Comparison of ENCODE assay signal across 22 cellular contexts in genomic region chr5:20028506-20028905, GRCh38. TPM values are rescaled to one million over a fixed set of nuclear protein-coding genes. Genes with fewer than 3 reads are reported as not detected.
"Had no signal": no experiment of that assay in that cellular context is flagged by ENCODE, and none has a peak within 500 bp of the region (broad histone marks: within the 10 kb centered on the region; RNA-seq: fewer than 3 reads in every experiment).

No MANE protein-coding gene starts in this region.

- H3K27me3 ChIP-seq: hepatocyte, neutrophil, spleen, tibial artery, upper lobe of left lung, uterus had no signal

- H3K27ac ChIP-seq: hepatocyte, neutrophil, spleen, tibial artery, upper lobe of left lung, uterus had no signal

- H3K27ac Mint-ChIP-seq: dendritic cell treated with granulocyte-macrophage colony-stimulating factor and Interleukin-4, amounts not matched to agents 40 ng/mL and 50 ng/mL, for 4 days; naive thymus-derived CD8-positive, alpha-beta T cell; stimulated activated memory B cell treated with anti-CD40 and anti-IgM and Interleukin-4, amounts not matched to agents 10 μg/mL and 1 μg/mL and 100 μg/mL, for 72 hours; stimulated activated naive CD8-positive, alpha-beta T cell treated with anti-CD3 and anti-CD28 coated beads, Interleukin-15, Interleukin-2, amounts not matched to agents 100 ng/mL and 50 ng/mL, for 24 hours had no signal

- H3K9me3 ChIP-seq: neutrophil, spleen, tibial artery, upper lobe of left lung, uterus had no signal

- H3K4me1 ChIP-seq: spleen, tibial artery, upper lobe of left lung, uterus had no signal

- H3K4me3 Mint-ChIP-seq: dendritic cell treated with granulocyte-macrophage colony-stimulating factor and Interleukin-4, amounts not matched to agents 40 ng/mL and 50 ng/mL, for 4 days; naive thymus-derived CD8-positive, alpha-beta T cell; stimulated activated memory B cell treated with anti-CD40 and anti-IgM and Interleukin-4, amounts not matched to agents 10 μg/mL and 1 μg/mL and 100 μg/mL, for 72 hours; stimulated activated naive CD8-positive, alpha-beta T cell treated with anti-CD3 and anti-CD28 coated beads, Interleukin-15, Interleukin-2, amounts not matched to agents 100 ng/mL and 50 ng/mL, for 24 hours had no signal

- H3K36me3 Mint-ChIP-seq: naive thymus-derived CD8-positive, alpha-beta T cell; stimulated activated memory B cell treated with anti-CD40 and anti-IgM and Interleukin-4, amounts not matched to agents 10 μg/mL and 1 μg/mL and 100 μg/mL, for 72 hours had no signal

- H3K9me3 Mint-ChIP-seq: stimulated activated memory B cell treated with anti-CD40 and anti-IgM and Interleukin-4, amounts not matched to agents 10 μg/mL and 1 μg/mL and 100 μg/mL, for 72 hours had no signal

- DNase-seq: erythroblast; kidney glomerular epithelial cell; mammary epithelial cell; naive thymus-derived CD8-positive, alpha-beta T cell; posterior cingulate gyrus; spleen; stimulated activated CD4-positive, alpha-beta T cell treated with anti-CD3 and anti-CD28 coated beads, Interleukin-15, amount 100 ng/mL, for 24 hours; stimulated activated CD4-positive, alpha-beta T cell treated with anti-CD3 and anti-CD28 coated beads, Interleukin-1b, Interleukin-23, amount 100 ng/mL, for 48 hours; stimulated activated CD4-positive, alpha-beta T cell treated with anti-CD3 and anti-CD28 coated beads, Interleukin-4, amount 100 ng/mL, for 24 hours; tibial artery; upper lobe of left lung; uterus had no signal

- ATAC-seq: naive thymus-derived CD8-positive, alpha-beta T cell; sciatic nerve; stimulated activated memory B cell treated with anti-CD40 and anti-IgM and Interleukin-4, amounts not matched to agents 10 μg/mL and 1 μg/mL and 100 μg/mL, for 72 hours had no signal

- H3K27me3 Mint-ChIP-seq: dendritic cell treated with granulocyte-macrophage colony-stimulating factor and Interleukin-4, amounts not matched to agents 40 ng/mL and 50 ng/mL, for 4 days; naive thymus-derived CD8-positive, alpha-beta T cell; stimulated activated memory B cell treated with anti-CD40 and anti-IgM and Interleukin-4, amounts not matched to agents 10 μg/mL and 1 μg/mL and 100 μg/mL, for 72 hours; stimulated activated naive CD8-positive, alpha-beta T cell treated with anti-CD3 and anti-CD28 coated beads, Interleukin-15, Interleukin-2, amounts not matched to agents 100 ng/mL and 50 ng/mL, for 24 hours had no signal

- H3K4me1 Mint-ChIP-seq: naive thymus-derived CD8-positive, alpha-beta T cell; stimulated activated memory B cell treated with anti-CD40 and anti-IgM and Interleukin-4, amounts not matched to agents 10 μg/mL and 1 μg/mL and 100 μg/mL, for 72 hours had no signal

- H3K36me3 ChIP-seq: neutrophil, spleen, tibial artery, upper lobe of left lung, uterus had no signal

- H3K4me3 ChIP-seq: hepatocyte, spleen, tibial artery, upper lobe of left lung, uterus had no signal

RNA-seq across cellular contexts. Expression of gene CDH18, which starts 40.5 kb away (rescaled TPM):
- total RNA-seq: mesenteric fat pad; mononuclear cell; naive thymus-derived CD8-positive, alpha-beta T cell; osteocyte; pulmonary artery endothelial cell; upper lobe of left lung had no signal
- polyA plus RNA-seq: naive thymus-derived CD8-positive, alpha-beta T cell; spleen had no signal
